9 cellular contexts compared by ENCODE assay signal in the genomic region with DNA sequence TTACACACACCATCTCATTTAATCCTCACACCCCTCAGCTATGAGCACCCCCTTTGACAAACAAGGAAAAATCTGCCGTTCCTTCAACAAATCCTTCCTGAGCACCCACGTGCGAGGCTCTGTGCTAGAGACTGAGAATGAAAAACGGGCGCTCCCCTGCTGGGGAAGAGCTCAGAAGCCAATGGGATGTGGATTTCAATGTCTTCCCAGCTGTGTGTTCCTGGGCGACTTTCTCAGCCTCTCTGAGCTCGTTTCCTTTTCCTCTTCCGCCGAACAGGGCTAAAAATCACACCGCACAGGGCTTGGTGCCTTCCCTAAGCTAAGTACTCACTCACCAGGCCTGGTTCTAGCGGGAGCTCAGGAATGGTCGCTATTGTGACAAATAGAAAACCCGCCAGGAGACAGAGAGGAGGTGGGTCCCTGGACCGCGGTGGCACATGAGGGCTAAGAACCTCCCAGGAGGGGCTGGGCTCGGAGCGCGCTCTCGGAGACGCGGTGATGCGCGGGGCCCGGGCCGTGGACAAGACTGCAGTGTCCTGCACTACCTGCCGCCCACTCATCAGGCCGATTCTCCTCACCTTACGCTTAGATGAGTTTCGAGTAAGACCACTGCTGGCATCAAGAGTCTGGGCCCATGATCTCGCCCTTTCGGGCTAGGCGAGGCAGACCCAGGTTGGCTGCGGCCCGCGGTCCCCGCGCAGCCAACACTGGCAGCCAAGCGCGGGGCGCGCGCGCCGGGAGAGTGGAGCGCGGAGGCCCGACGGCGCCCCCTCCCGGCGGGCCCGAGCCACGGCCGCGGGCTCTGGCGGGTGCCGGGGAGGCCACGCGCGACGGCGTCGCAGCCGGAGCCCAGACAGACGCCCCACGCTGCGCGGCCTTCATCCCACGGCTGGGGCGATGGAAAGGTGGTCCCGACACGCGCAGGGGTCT. TPM values are rescaled to one million over a fixed set of nuclear protein-coding genes. Genes with fewer than 3 reads are reported as not detected.
A peak's percentile ranks its signal among the peaks of the same experiment; 100 is the strongest.
DNase-seq lines count a peak whose midpoint lies in the region; ATAC-seq and TF ChIP-seq lines count a peak whose summit lies in the region.
"Had no signal": no experiment of that assay in that cellular context is flagged by ENCODE, and none has a peak within 500 bp of the region (broad histone marks: within the 10 kb centered on the region; RNA-seq: fewer than 3 reads in every experiment).

No MANE protein-coding gene starts in this region.

- H3K27me3 ChIP-seq in neuron (ENCODE audit: insufficient read depth, low read length) = no peaks in the 10 kb centered on the region
- no peaks in the 10 kb centered on the region for H3K27me3 ChIP-seq in testis

- H2AFZ ChIP-seq in neuron (ENCODE audit: low read depth, low read length) = no peak overlapping the region

- TF ChIP-seq POLR2A in GM19099 (IDR thresholded peaks at IDR 0.05; ENCODE audit: extremely low read depth, insufficient read length, low read depth) (peak; percentile 26), testis (IDR thresholded peaks at IDR 0.05) (no peak)

- ATAC-seq in HG03439 (IDR thresholded peaks at IDR 0.05; ENCODE audit: unreplicated experiment) (no peak), HG02571 (IDR thresholded peaks at IDR 0.05; ENCODE audit: unreplicated experiment) (no peak)

- peaks cover 16% of the 10 kb centered on the region for H3K4me1 ChIP-seq in neuron (ENCODE audit: insufficient read depth, low read length)
- H3K4me1 ChIP-seq in testis = peaks cover 25% of the 10 kb centered on the region

- H3K9me3 ChIP-seq in neuron (ENCODE audit: low read length) (no peaks in the 10 kb centered on the region), testis (no peaks in the 10 kb centered on the region)

- no peak overlapping the region for H3K27ac ChIP-seq in testis

- intact Hi-C loops in testis (cut with DNase I; ENCODE audit: low total_unique reads) = no loop called here

- 7 to 20% methylated on average over 21 to 68 of the region's 73 CpGs for WGBS in testis, 2 donors

- DNase-seq in NOMO-1 treated with DMSO at 0.1 percent for 48 hours (lab: John Stamatoyannopoulos, UW; ENCODE audit: unreplicated experiment) (peak; percentile 21), foreskin fibroblast (peak; percentile 14 to 69), testis (peak; percentile 74)
- peak; percentile 65 for DNase-seq in activated T-helper 9 cell treated with anti-CD3 and anti-CD28 coated beads, Interleukin-2, amount 50 U/mL, for 16 hours (ENCODE audit: low read depth)

- peak overlapping the region; percentile 47 to 57 for H3K4me3 ChIP-seq in foreskin fibroblast (ENCODE audit: low read depth in 1 of 2, low read length in 2 of 2)
- H3K4me3 ChIP-seq in neuron (ENCODE audit: low read length) = peak overlapping the region; percentile 29
- H3K4me3 ChIP-seq in testis = peak overlapping the region; percentile 58 to 60

- TF ChIP-seq CTCF in foreskin fibroblast (IDR thresholded peaks at IDR 0.05; ENCODE audit: low read depth, low read length) (no peak), testis (IDR thresholded peaks at IDR 0.05) (peak; percentile 62 to 92 (median 78))

- no peaks in the 10 kb centered on the region for H3K36me3 ChIP-seq in neuron (ENCODE audit: insufficient read depth, low read length)
- no peaks in the 10 kb centered on the region for H3K36me3 ChIP-seq in testis (ENCODE audit: low read depth, missing control alignments)

RNA-seq across cellular contexts. Expression of a gene that starts 17.0 kb away (rescaled TPM):
- 1 to 10 TPM; 1.7 to 3.2 TPM for total RNA-seq in testis
- polyA plus RNA-seq in testis (ENCODE audit: insufficient read depth, low read depth, low replicate concordance) = 0.84 TPM
- total RNA-seq: glomerular endothelial cell had no signal

RNA-seq across cellular contexts. Expression of a gene that starts 26.6 kb away (rescaled TPM):
- 10 to 100 TPM; 44.5 to 48.3 TPM for total RNA-seq in testis
- polyA plus RNA-seq in testis (ENCODE audit: insufficient read depth, low read depth, low replicate concordance) = 23.4 TPM

RNA-seq across cellular contexts. Expression of a gene that starts 57.0 kb away (rescaled TPM):
- total RNA-seq in testis = 10 to 100 TPM; 14.1 to 20.7 TPM
- polyA plus RNA-seq in testis (ENCODE audit: insufficient read depth, low read depth, low replicate concordance) = 21.0 TPM

Comparison
In these comparisons a context has a peak if more than half of its experiments do, and no peak if none do; other contexts are left out.
1. DNase-seq: peak in every context shown above with its lines; median percentile 74 in testis; 65 in activated T-helper 9 cell treated with anti-CD3 and anti-CD28 coated beads, Interleukin-2, amount 50 U/mL, for 16 hours; 42 in foreskin fibroblast; 21 in NOMO-1 treated with DMSO at 0.1 percent for 48 hours.